In the genomic region with DNA sequence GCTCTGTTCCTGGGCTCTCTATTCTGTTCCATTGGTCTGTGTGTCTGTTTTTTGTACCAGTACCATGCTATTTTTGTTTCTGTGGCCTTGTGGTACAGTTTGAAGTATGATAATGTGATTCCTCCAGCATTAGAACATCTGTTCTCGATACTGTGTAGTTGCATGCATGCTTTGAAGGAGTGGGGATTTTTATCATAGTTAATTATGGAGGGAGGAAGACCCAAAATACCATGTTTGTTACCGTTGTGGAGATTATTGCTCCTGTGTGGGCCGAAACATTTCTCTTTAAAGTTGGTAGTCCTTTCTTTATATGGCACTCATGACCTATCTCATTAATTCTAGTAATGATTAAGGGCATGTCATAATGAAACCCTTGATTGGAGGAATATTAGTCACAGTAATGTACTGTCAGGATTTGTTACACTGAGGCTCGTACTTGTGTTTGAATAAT, we compare ENCODE assay signal across 9 cellular contexts.
DNase-seq lines count a peak whose midpoint lies in the region; ATAC-seq and TF ChIP-seq lines count a peak whose summit lies in the region.
"Had no signal": no experiment of that assay in that cellular context is flagged by ENCODE, and none has a peak within 500 bp of the region (broad histone marks: within the 10 kb centered on the region; RNA-seq: fewer than 3 reads in every experiment).

No MANE protein-coding gene starts in this region.

- intact Hi-C loops in stomach (cut with DNase I; ENCODE audit: low total_unique reads) (no loop called here), right lobe of liver (cut with DNase I) (no loop called here)

- POLR2A ChIA-PET in BJ (lab: Charles Lee), result no interaction called here

- CTCF ChIA-PET in BJ (lab: Yijun Ruan, JAX), result no interaction called here

- no peak overlapping the region for H3K4me2 ChIP-seq in osteoblast (ENCODE audit: insufficient read depth, low read length)

- no peak overlapping the region for H3K9ac ChIP-seq in adipocyte (ENCODE audit: low read length)

- no peaks in the 10 kb centered on the region for H3K79me2 ChIP-seq in osteoblast (ENCODE audit: insufficient read depth, low read length)

- no peak overlapping the region for H2AFZ ChIP-seq in osteoblast (ENCODE audit: low read length)

- H3K4me1 ChIP-seq in adipocyte (ENCODE audit: control insufficient read depth, insufficient read depth, low read length) (peaks cover 17% of the 10 kb centered on the region), osteoblast (ENCODE audit: insufficient read depth, low read length) (peaks cover 29% of the 10 kb centered on the region), stomach (peaks cover 6 to 39% (median 15%) of the 10 kb centered on the region in 4 donors), right lobe of liver (peaks cover 0 to 10% (median 0%) of the 10 kb centered on the region in 4 donors)

- TF ChIP-seq EP300 in stomach (IDR thresholded peaks at IDR 0.05), result no peak

- H4K20me1 ChIP-seq in osteoblast (ENCODE audit: insufficient read depth, low read length), result no peaks in the 10 kb centered on the region

- DNase-seq in BJ (ENCODE audit: low read depth) (peak; percentile 22), adipocyte (ENCODE audit: low read depth) (peak; percentile 26), osteoblast (ENCODE audit: insufficient read length, low spot score, missing footprints) (no peak), HuH-7.5 (ENCODE audit: low spot score) (no peak), stomach (no peak), right lobe of liver (no peak)

- 60 to 82% (median 75%) methylated on average over 4 of the region's 4 CpGs for WGBS in stomach, 5 donors
- 63% methylated on average over 4 of the region's 4 CpGs for WGBS in right lobe of liver (ENCODE audit: insufficient coverage, low coverage, low lambda C conversion rate, missing lambda C conversion rate)

- H3K27me3 ChIP-seq in BJ (ENCODE audit: control insufficient read depth, insufficient read depth, low read length) (no peaks in the 10 kb centered on the region), adipocyte (replicated peaks; ENCODE audit: control insufficient read depth, insufficient read depth, low read length) (no peaks in the 10 kb centered on the region), osteoblast (ENCODE audit: insufficient read depth, low read length) (no peaks in the 10 kb centered on the region), stomach (no peaks in the 10 kb centered on the region), right lobe of liver (no peaks in the 10 kb centered on the region)

- H3K4me3 ChIP-seq in BJ (ENCODE audit: low read depth, low read length) (no peak overlapping the region), adipocyte (ENCODE audit: low read length) (no peak overlapping the region), osteoblast (ENCODE audit: insufficient read depth, low read length) (no peak overlapping the region), stomach (no peak overlapping the region), right lobe of liver (no peak overlapping the region)

- H3K27ac ChIP-seq in osteoblast (ENCODE audit: low read depth, low read length) (no peak overlapping the region), stomach (no peak overlapping the region), right lobe of liver (no peak overlapping the region)

- no peak for TF ChIP-seq CTCF in BJ (IDR thresholded peaks at IDR 0.05; ENCODE audit: insufficient read depth, low read depth, low read length)
- TF ChIP-seq CTCF in osteoblast (IDR thresholded peaks at IDR 0.05; ENCODE audit: extremely low read depth, low read depth, low read length), result no peak
- TF ChIP-seq CTCF in stomach (IDR thresholded peaks at IDR 0.05), result no peak
- TF ChIP-seq CTCF in right lobe of liver (IDR thresholded peaks at IDR 0.05), result no peak

- H3K36me3 ChIP-seq in BJ (ENCODE audit: control insufficient read depth, insufficient read depth, low read length), result no peaks in the 10 kb centered on the region
- H3K36me3 ChIP-seq in adipocyte (ENCODE audit: control insufficient read depth, insufficient read depth, low read length, severe bottlenecking), result no peaks in the 10 kb centered on the region
- H3K36me3 ChIP-seq in osteoblast (ENCODE audit: insufficient read depth, low read length), result no peaks in the 10 kb centered on the region
- peaks cover 0 to 12% (median 0%) of the 10 kb centered on the region in 4 donors for H3K36me3 ChIP-seq in stomach
- H3K36me3 ChIP-seq in right lobe of liver, result no peaks in the 10 kb centered on the region

- H3K9me3 ChIP-seq in adipocyte (ENCODE audit: control insufficient read depth, low read length) (no peaks in the 10 kb centered on the region), osteoblast (ENCODE audit: low read depth, low read length) (no peaks in the 10 kb centered on the region), stomach (no peaks in the 10 kb centered on the region), right lobe of liver (no peaks in the 10 kb centered on the region)

- TF ChIP-seq POLR2A in stomach (IDR thresholded peaks at IDR 0.05) (no peak), right lobe of liver (IDR thresholded peaks at IDR 0.05) (no peak)

- peak; percentile 91 for ATAC-seq in GM19023 (IDR thresholded peaks at IDR 0.05; ENCODE audit: unreplicated experiment)
- ATAC-seq in HG02981 (IDR thresholded peaks at IDR 0.05; ENCODE audit: unreplicated experiment), result peak; percentile 91
- no peak for ATAC-seq in right lobe of liver
- ATAC-seq: HepG2 had no signal

Comparison
In these comparisons a context has a peak if more than half of its experiments do, and no peak if none do; other contexts are left out.
1. DNase-seq: peak in BJ (single experiment) and adipocyte (single experiment); none in osteoblast (single experiment), HuH-7.5 (single experiment), stomach (single experiment) and right lobe of liver (0 of 3).
2. ATAC-seq: peak in GM19023 (single experiment) and HG02981 (single experiment); none in right lobe of liver (0 of 4).